In genomic region chr3:165195226-165195625, GRCh38 we compare ENCODE assay signal across 10 cellular contexts. TPM values are rescaled to one million over a fixed set of nuclear protein-coding genes. Genes with fewer than 3 reads are reported as not detected.
DNase-seq lines count a peak whose midpoint lies in the region; ATAC-seq and TF ChIP-seq lines count a peak whose summit lies in the region.
"Had no signal": no experiment of that assay in that cellular context is flagged by ENCODE, and none has a peak within 500 bp of the region (broad histone marks: within the 10 kb centered on the region; RNA-seq: fewer than 3 reads in every experiment).

No MANE protein-coding gene starts in this region.

- H3K9me3 ChIP-seq in lower lobe of right lung: no peaks in the 10 kb centered on the region

- H3K9me3 Mint-ChIP-seq in activated naive CD4-positive, alpha-beta T cell treated with anti-CD3 and anti-CD28 coated beads, Interleukin-2, amount 50 U/mL, for 24 hours: no peaks in the 10 kb centered on the region

- intact Hi-C loops in lower lobe of right lung (cut with DNase I) (no loop called here), sciatic nerve (cut with DNase I) (no loop called here)

- TF ChIP-seq CTCF in astrocyte of the spinal cord (IDR thresholded peaks at IDR 0.05; ENCODE audit: low read depth, low read length) (no peak), lower lobe of right lung (IDR thresholded peaks at IDR 0.05) (no peak)

- in situ Hi-C loops in astrocyte of the spinal cord (cut with HindIII; ENCODE audit: low sequenced_read_pairs): no loop called here

- H3K4me3 ChIP-seq in astrocyte of the spinal cord (ENCODE audit: low read depth, low read length) (peak overlapping the region; percentile 27), lower lobe of right lung (peak overlapping the region; percentile 44)

- peak in 1 of 2 donors; percentile 9 for ATAC-seq in lower lobe of right lung
- ATAC-seq in sciatic nerve: no peak

- peak overlapping the region; percentile 8 for H3K4me3 Mint-ChIP-seq in activated naive CD4-positive, alpha-beta T cell treated with anti-CD3 and anti-CD28 coated beads, Interleukin-2, amount 50 U/mL, for 24 hours

- H3K4me1 ChIP-seq in lower lobe of right lung: peaks cover 27% of the 10 kb centered on the region

- DNase-seq in activated naive CD4-positive, alpha-beta T cell treated with Interleukin-2 at 50 U/mL for 16 hours: no peak
- DNase-seq in astrocyte of the spinal cord (ENCODE audit: low read depth, low spot score) (no peak), lower lobe of right lung (no peak), DMS79 treated with DMSO at 0.1 percent for 48 hours (lab: John Stamatoyannopoulos, UW) (no peak), sciatic nerve (ENCODE audit: low spot score) (no peak), NCI-H1048 (lab: John Stamatoyannopoulos, UW) (no peak)
- DNase-seq: activated gamma-delta T cell, NCI-H526 treated with DMSO at 0.1 percent for 48 hours had no signal

- H3K4me1 Mint-ChIP-seq in activated naive CD4-positive, alpha-beta T cell treated with anti-CD3 and anti-CD28 coated beads, Interleukin-2, amount 50 U/mL, for 24 hours: peaks cover 11% of the 10 kb centered on the region

- H3K36me3 ChIP-seq in lower lobe of right lung: no peaks in the 10 kb centered on the region

- H3K27ac ChIP-seq in lower lobe of right lung (no peak overlapping the region), temporal lobe (ENCODE audit: low read depth, low read length) (peak overlapping the region; percentile 83)

- H3K27me3 Mint-ChIP-seq in activated naive CD4-positive, alpha-beta T cell treated with anti-CD3 and anti-CD28 coated beads, Interleukin-2, amount 50 U/mL, for 24 hours: peaks cover 46% of the 10 kb centered on the region

- H3K36me3 Mint-ChIP-seq in activated naive CD4-positive, alpha-beta T cell treated with anti-CD3 and anti-CD28 coated beads, Interleukin-2, amount 50 U/mL, for 24 hours: no peaks in the 10 kb centered on the region

- no peak overlapping the region for H3K27ac Mint-ChIP-seq in activated naive CD4-positive, alpha-beta T cell treated with anti-CD3 and anti-CD28 coated beads, Interleukin-2, amount 50 U/mL, for 24 hours

- peaks cover 65% of the 10 kb centered on the region for H3K27me3 ChIP-seq in lower lobe of right lung (ENCODE audit: low read depth)

RNA-seq across cellular contexts. Expression of gene SLITRK3, which starts 1.0 kb away (rescaled TPM):
- total RNA-seq in lower lobe of right lung (0.65 TPM), temporal lobe (10.3 TPM), sciatic nerve (not detected)
